ENCODE assay signal across 16 cellular contexts in the genomic region with DNA sequence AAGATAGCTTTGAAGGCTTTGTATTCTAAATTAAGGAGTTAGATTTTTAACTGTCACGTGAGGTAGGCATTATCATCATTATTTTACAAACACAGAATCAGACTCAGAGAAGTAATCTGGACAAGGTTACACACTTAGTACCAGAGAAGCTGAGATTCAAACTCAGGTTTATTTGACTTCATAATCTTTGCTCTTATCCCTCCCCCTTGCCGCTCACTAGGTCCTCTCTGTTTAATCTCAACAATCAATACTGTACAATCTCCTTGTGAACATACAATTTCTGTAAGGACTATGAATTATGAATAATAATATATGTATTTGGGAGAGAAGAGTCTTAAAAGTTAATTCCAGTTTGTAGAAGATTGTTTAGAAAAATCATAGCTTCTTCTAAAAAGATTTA. TPM values are rescaled to one million over a fixed set of nuclear protein-coding genes. Genes with fewer than 3 reads are reported as not detected.
DNase-seq lines count a peak whose midpoint lies in the region; ATAC-seq, FAIRE-seq and TF ChIP-seq lines count a peak whose summit lies in the region.
"Had no signal": no experiment of that assay in that cellular context is flagged by ENCODE, and none has a peak within 500 bp of the region (broad histone marks: within the 10 kb centered on the region; RNA-seq: fewer than 3 reads in every experiment).

No MANE protein-coding gene starts in this region.

- ATAC-seq in T-helper 17 cell (no peak), left lobe of liver (peak; percentile 35)
- ATAC-seq in stimulated activated effector memory CD8-positive, alpha-beta T cell treated with anti-CD3 and anti-CD28 coated beads, Interleukin-12 subunit alpha, Interleukin-12 subunit beta, amount 100 ng/mL, for 72 hours = no peak
- ATAC-seq: GM12878 had no signal

- intact Hi-C loops in posterior cingulate gyrus (cut with DNase I) (no loop called here), thyroid gland (cut with DNase I) (no loop called here)

- TF ChIP-seq CTCF in thyroid gland (IDR thresholded peaks at IDR 0.05) = no peak

- H3K4me3 Mint-ChIP-seq in T-helper 17 cell = no peak overlapping the region
- H3K4me3 Mint-ChIP-seq in stimulated activated effector memory CD8-positive, alpha-beta T cell treated with anti-CD3 and anti-CD28 coated beads, Interleukin-12 subunit alpha, Interleukin-12 subunit beta, amount 100 ng/mL, for 72 hours = no peak overlapping the region
- H3K4me3 Mint-ChIP-seq: CD14-positive monocyte; CD4-positive, alpha-beta memory T cell; H9 had no signal

- DNase-seq in T-helper 17 cell (no peak), left lobe of liver (ENCODE audit: low spot score) (no peak), posterior cingulate gyrus (no peak), NCI-H526 (lab: John Stamatoyannopoulos, UW) (no peak), thyroid gland (no peak)
- DNase-seq in stimulated activated effector memory CD8-positive, alpha-beta T cell treated with anti-CD3 and anti-CD28 coated beads, Interleukin-12 subunit alpha, Interleukin-12 subunit beta, amount 100 ng/mL, for 72 hours (ENCODE audit: low spot score in 2 of 2) = no peak
- DNase-seq: CD4-positive, alpha-beta memory T cell; DMS79 treated with DMSO at 0.1 percent for 48 hours; H9 had no signal

- peaks cover 3% of the 10 kb centered on the region for H3K36me3 Mint-ChIP-seq in T-helper 17 cell (ENCODE audit: low read depth)
- H3K36me3 Mint-ChIP-seq in stimulated activated effector memory CD8-positive, alpha-beta T cell treated with anti-CD3 and anti-CD28 coated beads, Interleukin-12 subunit alpha, Interleukin-12 subunit beta, amount 100 ng/mL, for 72 hours = peaks cover 24% of the 10 kb centered on the region

- H3K27ac Mint-ChIP-seq in T-helper 17 cell = peak overlapping the region; percentile 83
- peak overlapping the region; percentile 2 for H3K27ac Mint-ChIP-seq in stimulated activated effector memory CD8-positive, alpha-beta T cell treated with anti-CD3 and anti-CD28 coated beads, Interleukin-12 subunit alpha, Interleukin-12 subunit beta, amount 100 ng/mL, for 72 hours
- H3K27ac Mint-ChIP-seq: H9 had no signal

- peaks cover 4 to 7% of the 10 kb centered on the region in 2 donors for H3K4me1 ChIP-seq in thyroid gland

- H3K4me1 Mint-ChIP-seq in T-helper 17 cell = peaks cover 20% of the 10 kb centered on the region
- H3K4me1 Mint-ChIP-seq in stimulated activated effector memory CD8-positive, alpha-beta T cell treated with anti-CD3 and anti-CD28 coated beads, Interleukin-12 subunit alpha, Interleukin-12 subunit beta, amount 100 ng/mL, for 72 hours = peaks cover 7% of the 10 kb centered on the region

- FAIRE-seq in A204.1 (lab: Jason Lieb, UNC) = peak; percentile 25
- FAIRE-seq: GM12878, H1 had no signal

- no peak for TF ChIP-seq POLR2A in thyroid gland (IDR thresholded peaks at IDR 0.05)

- H3K27ac ChIP-seq in thyroid gland = no peak overlapping the region
- H3K27ac ChIP-seq: 22Rv1, BLaER1 had no signal

- 94 to 95% methylated on average over 2 of the region's 2 CpGs for WGBS in thyroid gland, 2 donors

- no peaks in the 10 kb centered on the region for H3K27me3 Mint-ChIP-seq in T-helper 17 cell
- H3K27me3 Mint-ChIP-seq: CD4-positive, alpha-beta memory T cell had no signal

- H3K9me3 ChIP-seq in T-helper 17 cell (ENCODE audit: control insufficient read depth, low read length, poor library complexity, severe bottlenecking) (no peaks in the 10 kb centered on the region), thyroid gland (no peaks in the 10 kb centered on the region)
- H3K9me3 ChIP-seq: BLaER1 had no signal

- H3K36me3 ChIP-seq in thyroid gland = no peaks in the 10 kb centered on the region

- H3K4me3 ChIP-seq in thyroid gland (replicated peaks in 1 of 3) = no peak overlapping the region
- H3K4me3 ChIP-seq: BLaER1, GM12878 had no signal

- no peaks in the 10 kb centered on the region for H3K9me3 Mint-ChIP-seq in stimulated activated effector memory CD8-positive, alpha-beta T cell treated with anti-CD3 and anti-CD28 coated beads, Interleukin-12 subunit alpha, Interleukin-12 subunit beta, amount 100 ng/mL, for 72 hours
- H3K9me3 Mint-ChIP-seq: CD14-positive monocyte; CD4-positive, alpha-beta memory T cell; H9 had no signal

- no peaks in the 10 kb centered on the region for H3K27me3 ChIP-seq in thyroid gland
- H3K27me3 ChIP-seq: BLaER1 had no signal

RNA-seq across cellular contexts. Expression of gene DNAJB7, which starts 5.2 kb away (rescaled TPM):
- not detected for total RNA-seq in T-helper 17 cell
- not detected for total RNA-seq in left lobe of liver
- total RNA-seq in thyroid gland = under 1 TPM in 3 of 4 donors, not detected in 1; 0.27 to 0.54 (median 0.44) TPM
- total RNA-seq: A673; CD4-positive, alpha-beta memory T cell; GM12878; H1; H9 had no signal

RNA-seq across cellular contexts. Expression of gene XPNPEP3, which starts 10.2 kb away (rescaled TPM):
- total RNA-seq in T-helper 17 cell (10 to 100 TPM; 13.8 to 16.0 TPM), left lobe of liver (22.0 TPM), thyroid gland (10 to 100 TPM; 18.1 to 21.6 (median 19.3) TPM)

RNA-seq across cellular contexts. Expression of gene ST13, which starts 10.7 kb away (rescaled TPM):
- total RNA-seq in T-helper 17 cell (100 to 1,000 TPM; 114 to 117 TPM), left lobe of liver (128 TPM), thyroid gland (100 to 1,000 TPM; 161 to 206 (median 202) TPM)

RNA-seq across cellular contexts. Expression of gene SLC25A17, which starts 48.0 kb away (rescaled TPM):
- total RNA-seq in T-helper 17 cell (1 to 10 TPM; 6.9 to 9.0 TPM), left lobe of liver (13.6 TPM), thyroid gland (10 to 100 TPM; 15.5 to 25.0 (median 20.9) TPM)
